In genomic region chr11:73201888-73202810, GRCh38 we compare ENCODE assay signal across 22 cellular contexts. TPM values are rescaled to one million over a fixed set of nuclear protein-coding genes. Genes with fewer than 3 reads are reported as not detected.
DNase-seq lines count a peak whose midpoint lies in the region; ATAC-seq and TF ChIP-seq lines count a peak whose summit lies in the region.
"Had no signal": no experiment of that assay in that cellular context is flagged by ENCODE, and none has a peak within 500 bp of the region (broad histone marks: within the 10 kb centered on the region; RNA-seq: fewer than 3 reads in every experiment).

No MANE protein-coding gene starts in this region.

- H3K27me3 ChIP-seq in Peyer's patch (no peaks in the 10 kb centered on the region), esophagus squamous epithelium (no peaks in the 10 kb centered on the region)
- H3K27me3 ChIP-seq: BLaER1 had no signal

- no peak for ATAC-seq in sciatic nerve
- ATAC-seq in HG02981 (IDR thresholded peaks at IDR 0.05; ENCODE audit: unreplicated experiment): no peak
- ATAC-seq: stimulated activated naive CD8-positive, alpha-beta T cell treated with anti-CD3 and anti-CD28 coated beads, Interleukin-15, Interleukin-2, amounts not matched to agents 100 U/mL and 50 U/mL, for 24 hours had no signal

- peaks cover 84% of the 10 kb centered on the region for H3K4me1 Mint-ChIP-seq in CD14-positive monocyte

- no peak overlapping the region for H3K4me3 Mint-ChIP-seq in CD14-positive monocyte
- H3K4me3 Mint-ChIP-seq: brain had no signal

- H3K4me1 ChIP-seq in Peyer's patch: peaks cover 0 to 14% (median 0%) of the 10 kb centered on the region in 4 donors
- H3K4me1 ChIP-seq in esophagus squamous epithelium: peaks cover 7 to 58% (median 32%) of the 10 kb centered on the region in 3 donors
- H3K4me1 ChIP-seq: prostate gland had no signal

- intact Hi-C loops in CD14-positive monocyte (cut with micrococcal nuclease): no loop called here
- intact Hi-C loops in esophagus squamous epithelium (cut with DNase I): no loop called here
- intact Hi-C loops in sciatic nerve (cut with DNase I): no loop called here

- H3K4me3 ChIP-seq in Peyer's patch (no peak overlapping the region), esophagus squamous epithelium (peak overlapping the region in 1 of 4 donors; percentile 13)
- H3K4me3 ChIP-seq: BLaER1, left ventricle myocardium inferior, prostate gland had no signal

- 86 to 96% methylated on average over 3 to 6 of the region's 8 CpGs for WGBS in esophagus squamous epithelium, 2 donors

- H3K27me3 Mint-ChIP-seq in CD14-positive monocyte (ENCODE audit: low read depth in 3 of 3): peaks cover 0 to 4% (median 1%) of the 10 kb centered on the region in 3 donors

- H3K9me3 ChIP-seq in Peyer's patch (no peaks in the 10 kb centered on the region), esophagus squamous epithelium (no peaks in the 10 kb centered on the region)
- H3K9me3 ChIP-seq: BLaER1, left ventricle myocardium inferior, prostate gland had no signal

- TF ChIP-seq CTCF in CD14-positive monocyte (IDR thresholded peaks at IDR 0.05): no peak
- TF ChIP-seq CTCF in Peyer's patch (IDR thresholded peaks at IDR 0.05): no peak
- TF ChIP-seq CTCF in esophagus squamous epithelium (IDR thresholded peaks at IDR 0.05): no peak

- peaks cover 1 to 3% of the 10 kb centered on the region in 2 donors for H3K36me3 Mint-ChIP-seq in CD14-positive monocyte
- H3K36me3 Mint-ChIP-seq: brain had no signal

- H3K27ac ChIP-seq in Peyer's patch (no peak overlapping the region), esophagus squamous epithelium (peak overlapping the region; percentile 80 to 98 (median 89))
- H3K27ac ChIP-seq: BLaER1, left ventricle myocardium inferior had no signal

- DNase-seq in CD14-positive monocyte (ENCODE audit: low spot score) (peak; percentile 37), Peyer's patch (peak in 2 of 3 donors; percentile 39 to 48), esophagus squamous epithelium (lab: John Stamatoyannopoulos, UW) (no peak), sciatic nerve (ENCODE audit: low spot score) (peak; percentile 28), NCI-H510A treated with DMSO at 0.1 percent for 48 hours (lab: John Stamatoyannopoulos, UW) (no peak), OCI-M2 (lab: John Stamatoyannopoulos, UW; ENCODE audit: unreplicated experiment) (no peak)
- DNase-seq in activated CD4-positive, alpha-beta T cell treated with anti-CD3 and anti-CD28 coated beads for 48 hours: no peak
- DNase-seq: ACHN; activated CD8-positive, alpha-beta memory T cell treated with anti-CD3 and anti-CD28 coated beads, Interleukin-2, amount 50 U/mL, for 4 hours; activated gamma-delta T cell treated with Interleukin-2 at 50 U/mL for 16 hours; Karpas-422; left ventricle myocardium inferior; NCI-H1092; NCI-H226; stimulated activated CD4-positive, alpha-beta T cell treated with anti-CD3 and anti-CD28 coated beads, Interleukin-4, amount 100 ng/mL, for 24 hours; stimulated activated naive CD8-positive, alpha-beta T cell treated with anti-CD3 and anti-CD28 coated beads, Interleukin-15, Interleukin-2, amounts not matched to agents 100 U/mL and 50 U/mL, for 24 hours; T-helper 2 cell had no signal

- H3K9me3 Mint-ChIP-seq in CD14-positive monocyte: peaks cover 0 to 2% (median 0%) of the 10 kb centered on the region in 7 donors

- no peaks in the 10 kb centered on the region for H3K36me3 ChIP-seq in Peyer's patch
- no peaks in the 10 kb centered on the region for H3K36me3 ChIP-seq in esophagus squamous epithelium
- H3K36me3 ChIP-seq: BLaER1, left ventricle myocardium inferior, prostate gland had no signal

- TF ChIP-seq POLR2A in Peyer's patch (IDR thresholded peaks at IDR 0.05) (no peak), esophagus squamous epithelium (IDR thresholded peaks at IDR 0.05) (no peak)

- H3K27ac Mint-ChIP-seq in CD14-positive monocyte: peak overlapping the region; percentile 58 to 92 (median 79)

RNA-seq across cellular contexts. Expression of gene P2RY2, which starts 15.9 kb away (rescaled TPM):
- polyA plus RNA-seq in CD14-positive monocyte: 10 to 100 TPM in 1 of 2 donors, 1 to 10 TPM in 1; 2.8 to 12.7 TPM
- total RNA-seq in Peyer's patch (10 to 100 TPM in 3 of 4 donors, 1 to 10 TPM in 1; 6.6 to 42.7 (median 33.5) TPM), esophagus squamous epithelium (10 to 100 TPM; 36.2 to 50.3 (median 43.8) TPM), sciatic nerve (12.3 TPM)
- polyA plus RNA-seq: neural cell had no signal

Comparison
In these comparisons a context has a peak if more than half of its experiments do, and no peak if none do; other contexts are left out.
1. DNase-seq: peak in CD14-positive monocyte (single experiment), Peyer's patch (2 of 3) and sciatic nerve (single experiment); none in esophagus squamous epithelium (single experiment), NCI-H510A treated with DMSO at 0.1 percent for 48 hours (single experiment), OCI-M2 (single experiment) and activated CD4-positive, alpha-beta T cell treated with anti-CD3 and anti-CD28 coated beads for 48 hours (single experiment).
2. H3K27ac ChIP-seq: peak in esophagus squamous epithelium (4 of 4); none in Peyer's patch (0 of 4).